In genomic region chr12:67474934-67475620, GRCh38 we compare ENCODE assay signal across 27 cellular contexts.
"Had no signal": no experiment of that assay in that cellular context is flagged by ENCODE, and none has a peak within 500 bp of the region (broad histone marks: within the 10 kb centered on the region; RNA-seq: fewer than 3 reads in every experiment).

No MANE protein-coding gene starts in this region.

- H3K4me3 ChIP-seq: adrenal gland, cardiac muscle cell, colonic mucosa, dorsolateral prefrontal cortex, gastroesophageal sphincter, right atrium auricular region, spleen, transverse colon had no signal

- H3K27me3 ChIP-seq: adrenal gland, cardiac muscle cell, colonic mucosa, dorsolateral prefrontal cortex, gastroesophageal sphincter, right atrium auricular region, spleen, transverse colon had no signal

- H3K27ac Mint-ChIP-seq: activated CD4-positive, alpha-beta memory T cell treated with anti-CD3 and anti-CD28 coated beads, Interleukin-2, amount 10 ng/mL, durations not matched to agents 7 days and 5 days; activated CD4-positive, alpha-beta T cell treated with anti-CD3 and anti-CD28 coated beads, Interleukin-2, amount 10 ng/mL, durations not matched to agents 7 days and 5 days; activated naive CD8-positive, alpha-beta T cell; activated T-cell treated with anti-CD3 and anti-CD28 coated beads, Interleukin-2, amount 50 U/mL, for 24 hours; activated T-helper 2 cell treated with anti-CD3 and anti-CD28 coated beads, Interferon-gamma antibody, Interleukin-2, Interleukin-4, amounts not matched to agents 10 μg/mL and 5 μg/mL and 100 μg/mL, durations not matched to agents 14 hours and 24 hours and 36 hours; mesothelial cell of epicardium; naive thymus-derived CD8-positive, alpha-beta T cell; T-helper 17 cell; WTC11 had no signal

- H3K27me3 Mint-ChIP-seq: activated CD4-positive, alpha-beta memory T cell treated with anti-CD3 and anti-CD28 coated beads, Interleukin-2, amount 10 ng/mL, durations not matched to agents 7 days and 5 days; activated naive CD8-positive, alpha-beta T cell; activated T-cell treated with anti-CD3 and anti-CD28 coated beads, Interleukin-2, amount 50 U/mL, for 24 hours; brain had no signal

- H3K4me1 Mint-ChIP-seq: activated CD4-positive, alpha-beta memory T cell treated with anti-CD3 and anti-CD28 coated beads, Interleukin-2, amount 10 ng/mL, durations not matched to agents 7 days and 5 days had no signal

- H3K9me3 ChIP-seq: adrenal gland, colonic mucosa, gastroesophageal sphincter, right atrium auricular region, spleen, transverse colon had no signal

- H3K27ac ChIP-seq: adrenal gland, cardiac muscle cell, colonic mucosa, dorsolateral prefrontal cortex, gastroesophageal sphincter, right atrium auricular region, spleen, transverse colon had no signal

- H3K36me3 Mint-ChIP-seq: activated naive CD8-positive, alpha-beta T cell; brain; mesothelial cell of epicardium; naive thymus-derived CD8-positive, alpha-beta T cell; WTC11 had no signal

- ATAC-seq: gastroesophageal sphincter; left cardiac atrium; naive thymus-derived CD8-positive, alpha-beta T cell; T-helper 17 cell; WTC11 had no signal

- H3K4me3 Mint-ChIP-seq: activated CD4-positive, alpha-beta memory T cell treated with anti-CD3 and anti-CD28 coated beads, Interleukin-2, amount 10 ng/mL, durations not matched to agents 7 days and 5 days; activated CD4-positive, alpha-beta T cell treated with anti-CD3 and anti-CD28 coated beads, Interleukin-2, amount 10 ng/mL, durations not matched to agents 7 days and 5 days; activated naive CD8-positive, alpha-beta T cell; activated T-cell treated with anti-CD3 and anti-CD28 coated beads, Interleukin-2, amount 50 U/mL, for 24 hours; brain; mesothelial cell of epicardium; naive thymus-derived CD8-positive, alpha-beta T cell; WTC11 had no signal

- H3K9me3 Mint-ChIP-seq: activated CD4-positive, alpha-beta memory T cell treated with anti-CD3 and anti-CD28 coated beads, Interleukin-2, amount 10 ng/mL, durations not matched to agents 7 days and 5 days; activated CD4-positive, alpha-beta T cell treated with anti-CD3 and anti-CD28 coated beads, Interleukin-2, amount 10 ng/mL, durations not matched to agents 7 days and 5 days; activated T-cell treated with anti-CD3 and anti-CD28 coated beads, Interleukin-2, amount 50 U/mL, for 24 hours; activated T-helper 2 cell treated with anti-CD3 and anti-CD28 coated beads, Interferon-gamma antibody, Interleukin-2, Interleukin-4, amounts not matched to agents 10 μg/mL and 5 μg/mL and 100 μg/mL, durations not matched to agents 14 hours and 24 hours and 36 hours; brain; mesothelial cell of epicardium; naive thymus-derived CD8-positive, alpha-beta T cell; WTC11 had no signal

- DNase-seq: activated CD4-positive, alpha-beta memory T cell treated with anti-CD3 and anti-CD28 coated beads, Interleukin-2, amount 10 ng/mL, durations not matched to agents 7 days and 5 days; activated CD4-positive, alpha-beta T cell treated with anti-CD3 and anti-CD28 coated beads for 1 hour; activated CD4-positive, alpha-beta T cell treated with anti-CD3 and anti-CD28 coated beads, Interleukin-2, amount 10 ng/mL, durations not matched to agents 7 days and 5 days; activated CD8-positive, alpha-beta memory T cell treated with anti-CD3 and anti-CD28 coated beads, Interleukin-2, amount 50 U/mL, for 48 hours; activated naive CD4-positive, alpha-beta T cell; activated T-cell treated with anti-CD3 and anti-CD28 coated beads, Interleukin-2, amount 50 U/mL, for 24 hours; adrenal gland; aorta; cerebellar nuclear complex; colonic mucosa; dorsolateral prefrontal cortex; effector memory CD4-positive, alpha-beta T cell; hippocampal formation; left cardiac atrium; naive thymus-derived CD8-positive, alpha-beta T cell; spleen; stimulated activated naive CD4-positive, alpha-beta T cell treated with Interleukin-2 at 50 U/mL for 16 hours; T-helper 17 cell; transverse colon had no signal

- H3K36me3 ChIP-seq: adrenal gland, cardiac muscle cell, colonic mucosa, gastroesophageal sphincter, right atrium auricular region, spleen, transverse colon had no signal

- H3K4me1 ChIP-seq: adrenal gland, colonic mucosa, spleen had no signal
